Comparison of ENCODE assay signal across 14 cellular contexts in genomic region chr2:1483551-1483950, GRCh38.
A peak's percentile ranks its signal among the peaks of the same experiment; 100 is the strongest.
DNase-seq lines count a peak whose midpoint lies in the region; ATAC-seq and TF ChIP-seq lines count a peak whose summit lies in the region.
"Had no signal": no experiment of that assay in that cellular context is flagged by ENCODE, and none has a peak within 500 bp of the region (broad histone marks: within the 10 kb centered on the region; RNA-seq: fewer than 3 reads in every experiment).

No MANE protein-coding gene starts in this region.

- H3K4me1 Mint-ChIP-seq in activated CD8-positive, alpha-beta memory T cell treated with anti-CD3 and anti-CD28 coated beads, Interleukin-2, amount 10 ng/mL, durations not matched to agents 7 days and 5 days = no peaks in the 10 kb centered on the region

- no peak overlapping the region for H3K4me3 Mint-ChIP-seq in activated CD8-positive, alpha-beta memory T cell treated with anti-CD3 and anti-CD28 coated beads, Interleukin-2, amount 10 ng/mL, durations not matched to agents 7 days and 5 days
- H3K4me3 Mint-ChIP-seq: CD4-positive, alpha-beta T cell had no signal

- DNase-seq in activated CD8-positive, alpha-beta memory T cell treated with anti-CD3 and anti-CD28 coated beads for 24 hours = peak; percentile 26
- no peak for DNase-seq in activated CD8-positive, alpha-beta memory T cell treated with anti-CD3 and anti-CD28 coated beads, Interleukin-2, amount 10 ng/mL, durations not matched to agents 7 days and 5 days
- DNase-seq in upper lobe of right lung (peak; percentile 30), PC-9 (no peak)
- DNase-seq: 8988T; AML-193; C1 segment of cervical spinal cord; Calu3; CD4-positive, alpha-beta T cell; DMS 273 treated with DMSO at 0.1 percent for 48 hours; GM23248 had no signal

- no peaks in the 10 kb centered on the region for H4K20me1 ChIP-seq in BLaER1 treated with 17β-estradiol and CSF1 and Interleukin-3, amounts not matched to agents 10 nM and 100 nM
- H4K20me1 ChIP-seq in neural cell (ENCODE audit: insufficient read depth) (no peaks in the 10 kb centered on the region), PC-9 (ENCODE audit: insufficient read depth) (no peaks in the 10 kb centered on the region)

- H3K9me3 Mint-ChIP-seq in activated CD8-positive, alpha-beta memory T cell treated with anti-CD3 and anti-CD28 coated beads, Interleukin-2, amount 10 ng/mL, durations not matched to agents 7 days and 5 days (ENCODE audit: low read depth) = no peaks in the 10 kb centered on the region
- H3K9me3 Mint-ChIP-seq: CD4-positive, alpha-beta T cell had no signal

- no peak overlapping the region for H3K4me3 ChIP-seq in BLaER1 treated with 17β-estradiol and CSF1 and Interleukin-3, amounts not matched to agents 10 nM and 100 nM
- H3K4me3 ChIP-seq in neural cell (ENCODE audit: low read length) (peak overlapping the region; percentile 23), upper lobe of right lung (no peak overlapping the region), PC-9 (no peak overlapping the region)
- H3K4me3 ChIP-seq: GM23248 had no signal

- H3K9me2 ChIP-seq in neural cell (ENCODE audit: insufficient read depth, low read length) (no peaks in the 10 kb centered on the region), PC-9 (ENCODE audit: insufficient read depth) (no peaks in the 10 kb centered on the region)

- no peaks in the 10 kb centered on the region for H3K36me3 Mint-ChIP-seq in activated CD8-positive, alpha-beta memory T cell treated with anti-CD3 and anti-CD28 coated beads, Interleukin-2, amount 10 ng/mL, durations not matched to agents 7 days and 5 days

- H3K27me3 ChIP-seq in BLaER1 treated with 17β-estradiol and CSF1 and Interleukin-3, amounts not matched to agents 10 nM and 100 nM = no peaks in the 10 kb centered on the region
- H3K27me3 ChIP-seq in neural cell (ENCODE audit: insufficient read depth, low read depth, low read length) (no peaks in the 10 kb centered on the region), upper lobe of right lung (no peaks in the 10 kb centered on the region), PC-9 (ENCODE audit: insufficient read depth, low read depth) (peaks cover 97% of the 10 kb centered on the region)

- no peak overlapping the region for H3K27ac ChIP-seq in BLaER1 treated with 17β-estradiol and CSF1 and Interleukin-3, amounts not matched to agents 10 nM and 100 nM
- peak overlapping the region; percentile 72 for H3K27ac ChIP-seq in neural cell (ENCODE audit: low read length)
- no peak overlapping the region for H3K27ac ChIP-seq in upper lobe of right lung
- no peak overlapping the region for H3K27ac ChIP-seq in PC-9
- H3K27ac ChIP-seq: GM23248 had no signal

- H3K9ac ChIP-seq in BLaER1 treated with 17β-estradiol and CSF1 and Interleukin-3, amounts not matched to agents 10 nM and 100 nM = no peak overlapping the region
- H3K9ac ChIP-seq in neural cell (ENCODE audit: low read length) = no peak overlapping the region
- H3K9ac ChIP-seq: GM23248 had no signal

- POLR2A ChIA-PET in PC-9 (lab: Charles Lee; ENCODE audit: unreplicated experiment) = no interaction called here

- no peak for TF ChIP-seq RAD21 in neural cell (conservative IDR thresholded peaks at IDR 0.05)

- peaks cover 0 to 6% (median 0%) of the 10 kb centered on the region in 11 experiments; a peak in 3 of 22 replicates for H3K9me3 ChIP-seq in BLaER1 treated with 17β-estradiol and CSF1 and Interleukin-3, amounts not matched to agents 10 nM and 100 nM (replicated peaks in 1 of 11)
- H3K9me3 ChIP-seq in neural cell (ENCODE audit: low read length) (no peaks in the 10 kb centered on the region), upper lobe of right lung (no peaks in the 10 kb centered on the region), PC-9 (ENCODE audit: insufficient read depth, low read depth) (no peaks in the 10 kb centered on the region)

- no peaks in the 10 kb centered on the region for H3K27me3 Mint-ChIP-seq in activated CD8-positive, alpha-beta memory T cell treated with anti-CD3 and anti-CD28 coated beads, Interleukin-2, amount 10 ng/mL, durations not matched to agents 7 days and 5 days
- H3K27me3 Mint-ChIP-seq: CD4-positive, alpha-beta T cell had no signal

- H3F3A ChIP-seq in neural cell (ENCODE audit: insufficient read depth, low read length, poor library complexity, severe bottlenecking) (no peaks in the 10 kb centered on the region), PC-9 (ENCODE audit: insufficient read depth, low read depth) (no peaks in the 10 kb centered on the region)

- TF ChIP-seq CTCF in neural cell (IDR thresholded peaks at IDR 0.05; ENCODE audit: poor library complexity, severe bottlenecking) = no peak
- no peak for TF ChIP-seq CTCF in upper lobe of right lung (IDR thresholded peaks at IDR 0.05)
- TF ChIP-seq CTCF in PC-9 (conservative IDR thresholded peaks at IDR 0.05) = no peak

- H3K4me2 ChIP-seq in BLaER1 treated with 17β-estradiol and CSF1 and Interleukin-3, amounts not matched to agents 10 nM and 100 nM = peak overlapping the region in 8 of 11 experiments; percentile 11 to 66 (median 43); a peak in 11 of 22 replicates
- H3K4me2 ChIP-seq in neural cell (ENCODE audit: low read length) (no peak overlapping the region), PC-9 (no peak overlapping the region)

- BruUV-seq in PC-9 (replicated peaks; lab: Mats Ljungman, UMichigan) = no TSS peak

- no peak for TF ChIP-seq EP300 in neural cell (conservative IDR thresholded peaks at IDR 0.05; ENCODE audit: poor library complexity, severe bottlenecking)

- intact Hi-C loops in upper lobe of right lung (cut with DNase I) = no loop called here
- intact Hi-C loops in PC-9 (cut with micrococcal nuclease; ENCODE audit: unreplicated experiment) = no loop called here

- H3K4me1 ChIP-seq in BLaER1 treated with 17β-estradiol and CSF1 and Interleukin-3, amounts not matched to agents 10 nM and 100 nM = peaks cover 0 to 22% (median 18%) of the 10 kb centered on the region in 10 experiments; a peak in 14 of 20 replicates
- no peaks in the 10 kb centered on the region for H3K4me1 ChIP-seq in upper lobe of right lung
- H3K4me1 ChIP-seq in PC-9 (replicated peaks; ENCODE audit: insufficient read depth) = no peaks in the 10 kb centered on the region

- CTCF ChIA-PET in activated CD8-positive, alpha-beta memory T cell treated with anti-CD3 and anti-CD28 coated beads, Interleukin-2, amount 10 ng/mL, durations not matched to agents 7 days and 5 days (lab: Charles Lee) = no interaction called here
- CTCF ChIA-PET in PC-9 (lab: Charles Lee) = no interaction called here

- H3K27ac Mint-ChIP-seq in activated CD8-positive, alpha-beta memory T cell treated with anti-CD3 and anti-CD28 coated beads, Interleukin-2, amount 10 ng/mL, durations not matched to agents 7 days and 5 days = no peak overlapping the region
- H3K27ac Mint-ChIP-seq: CD4-positive, alpha-beta T cell had no signal

- H2AFZ ChIP-seq in neural cell (ENCODE audit: low read depth, low read length) (no peak overlapping the region), PC-9 (no peak overlapping the region)
- H2AFZ ChIP-seq: GM23248 had no signal

- no peak for ATAC-seq in activated CD8-positive, alpha-beta memory T cell treated with anti-CD3 and anti-CD28 coated beads, Interleukin-2, amount 10 ng/mL, durations not matched to agents 7 days and 5 days
- ATAC-seq in upper lobe of right lung (no peak), GM21825 (IDR thresholded peaks at IDR 0.05; ENCODE audit: unreplicated experiment) (no peak)

- no peaks in the 10 kb centered on the region for H3K79me2 ChIP-seq in neural cell (replicated peaks; ENCODE audit: insufficient read depth, low read length)
- no peaks in the 10 kb centered on the region for H3K79me2 ChIP-seq in PC-9 (ENCODE audit: low read depth)

- H3K36me3 ChIP-seq in BLaER1 treated with 17β-estradiol and CSF1 and Interleukin-3, amounts not matched to agents 10 nM and 100 nM = no peaks in the 10 kb centered on the region
- H3K36me3 ChIP-seq in neural cell (ENCODE audit: insufficient read depth, low read length) = no peaks in the 10 kb centered on the region
- H3K36me3 ChIP-seq in upper lobe of right lung = no peaks in the 10 kb centered on the region
- no peaks in the 10 kb centered on the region for H3K36me3 ChIP-seq in PC-9 (ENCODE audit: low read depth)

TF ChIP-seq in neural cell, 6 proteins besides CTCF, POLR2A, EP300 and RAD21:
- TF ChIP-seq TAF1 (IDR thresholded peaks at IDR 0.05; ENCODE audit: low read depth) (no peak), POLR2AphosphoS5 (IDR thresholded peaks at IDR 0.05) (no peak), MXI1 (conservative IDR thresholded peaks at IDR 0.05; ENCODE audit: poor library complexity, severe bottlenecking) (no peak), SMC3 (conservative IDR thresholded peaks at IDR 0.05; ENCODE audit: poor library complexity) (no peak), EZH2 (IDR thresholded peaks at IDR 0.05; ENCODE audit: borderline replicate concordance, insufficient read depth, low read length, poor library complexity, severe bottlenecking) (no peak)
- TF ChIP-seq, protein P1, sequence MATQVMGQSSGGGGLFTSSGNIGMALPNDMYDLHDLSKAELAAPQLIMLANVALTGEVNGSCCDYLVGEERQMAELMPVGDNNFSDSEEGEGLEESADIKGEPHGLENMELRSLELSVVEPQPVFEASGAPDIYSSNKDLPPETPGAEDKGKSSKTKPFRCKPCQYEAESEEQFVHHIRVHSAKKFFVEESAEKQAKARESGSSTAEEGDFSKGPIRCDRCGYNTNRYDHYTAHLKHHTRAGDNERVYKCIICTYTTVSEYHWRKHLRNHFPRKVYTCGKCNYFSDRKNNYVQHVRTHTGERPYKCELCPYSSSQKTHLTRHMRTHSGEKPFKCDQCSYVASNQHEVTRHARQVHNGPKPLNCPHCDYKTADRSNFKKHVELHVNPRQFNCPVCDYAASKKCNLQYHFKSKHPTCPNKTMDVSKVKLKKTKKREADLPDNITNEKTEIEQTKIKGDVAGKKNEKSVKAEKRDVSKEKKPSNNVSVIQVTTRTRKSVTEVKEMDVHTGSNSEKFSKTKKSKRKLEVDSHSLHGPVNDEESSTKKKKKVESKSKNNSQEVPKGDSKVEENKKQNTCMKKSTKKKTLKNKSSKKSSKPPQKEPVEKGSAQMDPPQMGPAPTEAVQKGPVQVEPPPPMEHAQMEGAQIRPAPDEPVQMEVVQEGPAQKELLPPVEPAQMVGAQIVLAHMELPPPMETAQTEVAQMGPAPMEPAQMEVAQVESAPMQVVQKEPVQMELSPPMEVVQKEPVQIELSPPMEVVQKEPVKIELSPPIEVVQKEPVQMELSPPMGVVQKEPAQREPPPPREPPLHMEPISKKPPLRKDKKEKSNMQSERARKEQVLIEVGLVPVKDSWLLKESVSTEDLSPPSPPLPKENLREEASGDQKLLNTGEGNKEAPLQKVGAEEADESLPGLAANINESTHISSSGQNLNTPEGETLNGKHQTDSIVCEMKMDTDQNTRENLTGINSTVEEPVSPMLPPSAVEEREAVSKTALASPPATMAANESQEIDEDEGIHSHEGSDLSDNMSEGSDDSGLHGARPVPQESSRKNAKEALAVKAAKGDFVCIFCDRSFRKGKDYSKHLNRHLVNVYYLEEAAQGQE (IDR thresholded peaks at IDR 0.05; ENCODE audit: borderline replicate concordance) = no peak
TF ChIP-seq in neural cell: peak in this region for 0.

Comparison
In these comparisons a context has a peak if more than half of its experiments do, and no peak if none do; other contexts are left out.
1. DNase-seq: peak in activated CD8-positive, alpha-beta memory T cell treated with anti-CD3 and anti-CD28 coated beads for 24 hours (single experiment) and upper lobe of right lung (single experiment); none in activated CD8-positive, alpha-beta memory T cell treated with anti-CD3 and anti-CD28 coated beads, Interleukin-2, amount 10 ng/mL, durations not matched to agents 7 days and 5 days (single experiment) and PC-9 (0 of 2).
2. H3K4me2 ChIP-seq: peak in BLaER1 treated with 17β-estradiol and CSF1 and Interleukin-3, amounts not matched to agents 10 nM and 100 nM (8 of 11); none in neural cell (single experiment) and PC-9 (single experiment).